In genomic region chr10:104591451-104591850, GRCh38 we compare ENCODE assay signal across 10 cellular contexts. TPM values are rescaled to one million over a fixed set of nuclear protein-coding genes. Genes with fewer than 3 reads are reported as not detected.
"Had no signal": no experiment of that assay in that cellular context is flagged by ENCODE, and none has a peak within 500 bp of the region (broad histone marks: within the 10 kb centered on the region; RNA-seq: fewer than 3 reads in every experiment).

No MANE protein-coding gene starts in this region.

- H3K36me3 Mint-ChIP-seq: IgD-negative memory B cell had no signal

- H3K9me3 ChIP-seq: HAP-1 had no signal

- H3K36me3 ChIP-seq: HAP-1 had no signal

- H3K4me3 Mint-ChIP-seq: HFFc6, IgD-negative memory B cell had no signal

- H3K4me1 Mint-ChIP-seq: IgD-negative memory B cell had no signal

- H3K9me3 Mint-ChIP-seq: HFFc6 had no signal

- H3K27ac Mint-ChIP-seq: HFFc6, IgD-negative memory B cell had no signal

- H3K4me3 ChIP-seq: GM23248, HAP-1 had no signal

- DNase-seq: GOT3, H7, HFFc6 had no signal

- H3K27ac ChIP-seq: GM23248, HL-60 had no signal

- ATAC-seq: HCT116, HepG2 had no signal

- H2AFZ ChIP-seq: GM23248 had no signal

- H3K4me1 ChIP-seq: HAP-1 had no signal

RNA-seq across cellular contexts. Expression of gene SORCS3, which starts 49.6 kb away (rescaled TPM):
- total RNA-seq: GM23248, H4, HepG2, HFFc6 had no signal
